Comparison of ENCODE assay signal across 19 cellular contexts in the genomic region with DNA sequence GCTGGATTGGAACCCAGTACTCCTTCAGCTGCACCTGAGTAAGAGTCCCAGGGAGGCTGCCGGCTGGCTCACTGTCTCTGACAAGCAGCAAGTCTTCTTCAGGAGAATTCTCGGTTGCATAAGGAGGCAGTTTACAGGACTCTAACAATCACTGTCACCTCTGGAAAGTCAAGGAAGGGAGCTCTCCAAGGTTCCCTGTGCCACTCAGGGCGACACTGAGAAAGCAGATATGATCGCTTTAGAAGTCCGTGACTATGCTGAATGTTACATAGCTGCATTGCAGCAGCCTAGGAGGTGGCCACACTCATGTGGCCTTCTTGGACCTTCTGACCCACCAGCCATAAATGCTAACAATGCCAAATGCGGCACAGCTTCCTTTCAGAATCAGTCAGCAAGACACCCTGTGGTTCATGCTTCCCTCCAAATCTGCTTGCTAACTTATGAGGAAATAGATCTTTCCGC.
DNase-seq lines count a peak whose midpoint lies in the region; ATAC-seq, FAIRE-seq and TF ChIP-seq lines count a peak whose summit lies in the region.
"Had no signal": no experiment of that assay in that cellular context is flagged by ENCODE, and none has a peak within 500 bp of the region (broad histone marks: within the 10 kb centered on the region; RNA-seq: fewer than 3 reads in every experiment).

No MANE protein-coding gene starts in this region.

- no peaks in the 10 kb centered on the region for H3K27me3 ChIP-seq in IMR-90 (ENCODE audit: control insufficient read depth, insufficient read depth, low read length)
- H3K27me3 ChIP-seq in GM12878 (replicated peaks in 1 of 2; ENCODE audit: control insufficient read depth in 2 of 2, insufficient read depth in 2 of 2, low read length in 1 of 2), result peaks cover 3% of the 10 kb centered on the region in 2 experiments; a peak in 3 of 4 replicates
- H3K27me3 ChIP-seq in neural cell (ENCODE audit: insufficient read depth, low read depth, low read length), result no peaks in the 10 kb centered on the region
- H3K27me3 ChIP-seq: breast epithelium, dorsolateral prefrontal cortex, neutrophil, thyroid gland had no signal

- SMC1A ChIA-PET in GM12878 (lab: Charles Lee; ENCODE audit: uncharacterized antibody, unreplicated experiment), result interaction anchor here (1.3 to 1.8 kb wide), 2 partner anchors 17 to 162 kb away, joined by 4 to 6 read pairs; no protein-coding TSS in a partner anchor

- H4K20me1 ChIP-seq in IMR-90 (ENCODE audit: insufficient read depth, low read length) (no peaks in the 10 kb centered on the region), GM12878 (ENCODE audit: control insufficient read depth, insufficient read depth) (no peaks in the 10 kb centered on the region), neural cell (ENCODE audit: insufficient read depth) (no peaks in the 10 kb centered on the region)

- no peak overlapping the region for H4K91ac ChIP-seq in IMR-90 (ENCODE audit: insufficient read depth, low read depth, low read length)

- no peaks in the 10 kb centered on the region for H3K79me1 ChIP-seq in IMR-90 (ENCODE audit: low read depth in 1 of 2, low read length in 2 of 2)

- H3K4ac ChIP-seq in IMR-90 (ENCODE audit: low read depth, low read length), result no peak overlapping the region

- H3K27ac ChIP-seq in IMR-90 (ENCODE audit: insufficient read depth, low read length) (no peak overlapping the region), GM12878 (ENCODE audit: control insufficient read depth, insufficient read depth) (no peak overlapping the region), neural cell (ENCODE audit: low read length) (peak overlapping the region; percentile 36)
- H3K27ac ChIP-seq: breast epithelium, dorsolateral prefrontal cortex, neutrophil, thyroid gland had no signal

- H2BK120ac ChIP-seq in IMR-90 (ENCODE audit: low read depth, low read length), result no peak overlapping the region

- H2BK5ac ChIP-seq in IMR-90 (ENCODE audit: low read depth, low read length, poor library complexity, severe bottlenecking), result no peak overlapping the region

- POLR2A ChIA-PET in IMR-90 (lab: Charles Lee; ENCODE audit: unreplicated experiment) (no interaction called here), GM12878 (lab: Charles Lee) (interaction anchor here (0.6 kb wide), 1 partner anchor 21 kb away, joined by 5 read pairs; no protein-coding TSS in a partner anchor)

- TF ChIP-seq RAD21 in IMR-90 (IDR thresholded peaks at IDR 0.05; ENCODE audit: low read length), result no peak
- TF ChIP-seq RAD21 in GM12878 (IDR thresholded peaks at IDR 0.05; ENCODE audit: insufficient read depth, low read depth, low read length), result no peak
- TF ChIP-seq RAD21 in neural cell (conservative IDR thresholded peaks at IDR 0.05), result no peak

- intact Hi-C loops in IMR-90 (cut with micrococcal nuclease) (loop anchor here (10.0 kb wide), 1 partner anchor 89 kb away; no protein-coding TSS in a partner anchor), GM12878 (cut with micrococcal nuclease; ENCODE audit: unreplicated experiment) (no loop called here)

- H2BK15ac ChIP-seq in IMR-90 (ENCODE audit: low read depth, low read length), result no peak overlapping the region

- CTCF ChIA-PET in IMR-90 (lab: Yijun Ruan, JAX), result no interaction called here
- CTCF ChIA-PET in GM12878 (lab: Yijun Ruan, JAX), result interaction anchor here (0.6 to 1.5 kb wide), 4 partner anchors 16 to 105 kb away, joined by 3 to 6 read pairs (median 4); no protein-coding TSS in a partner anchor

- DNase-seq in G401 (ENCODE audit: low spot score) (peak; percentile 35), IMR-90 (peak; percentile 5), GM12878 (ENCODE audit: low read depth, low spot score) (no peak), RPMI8226 (no peak)
- DNase-seq: dorsolateral prefrontal cortex; foreskin melanocyte; left cardiac atrium; NCI-H446; NK-92 treated with Interleukin-12 subunit alpha and Interleukin-12 subunit beta, amount 100 ng/mL, for 24 hours; Right ventricle myocardium superior; stimulated activated naive CD4-positive, alpha-beta T cell; thyroid gland had no signal

- H3K79me2 ChIP-seq in GM12878 (ENCODE audit: control insufficient read depth, insufficient read depth, low read length), result no peaks in the 10 kb centered on the region
- H3K79me2 ChIP-seq in neural cell (replicated peaks; ENCODE audit: insufficient read depth, low read length), result no peaks in the 10 kb centered on the region

- no peak overlapping the region for H2AFZ ChIP-seq in IMR-90 (replicated peaks; ENCODE audit: low read length, poor library complexity)
- H2AFZ ChIP-seq in GM12878 (ENCODE audit: control insufficient read depth, low read depth, low read length), result no peak overlapping the region
- H2AFZ ChIP-seq in neural cell (ENCODE audit: low read depth, low read length), result no peak overlapping the region

- no peak for FAIRE-seq in GM12878 (lab: Jason Lieb, UNC)
- FAIRE-seq: HTR-8/SVneo had no signal

- TF ChIP-seq CTCF in IMR-90 (conservative IDR thresholded peaks at IDR 0.05; ENCODE audit: low read depth, low read length) (no peak), GM12878 (IDR thresholded peaks at IDR 0.05 in 2 of 3, conservative IDR thresholded peaks at IDR 0.05 in 1 of 3; ENCODE audit: control insufficient read depth in 2 of 3, extremely low read depth in 1 of 3, insufficient read depth in 1 of 3, low read depth in 3 of 3, low read length in 3 of 3) (no peak), neural cell (IDR thresholded peaks at IDR 0.05; ENCODE audit: poor library complexity, severe bottlenecking) (no peak)

- H3K56ac ChIP-seq in IMR-90 (ENCODE audit: extremely low read depth, insufficient read depth, low read length), result no peak overlapping the region

- TF ChIP-seq EP300 in GM12878 (IDR thresholded peaks at IDR 0.05; ENCODE audit: borderline replicate concordance in 1 of 2, control insufficient read depth in 1 of 2, low read depth in 2 of 2, low read length in 2 of 2) (no peak), neural cell (conservative IDR thresholded peaks at IDR 0.05; ENCODE audit: poor library complexity, severe bottlenecking) (no peak)

- no peak overlapping the region for H3K4me3 ChIP-seq in IMR-90 (ENCODE audit: insufficient read depth, low read depth, low read length)
- H3K4me3 ChIP-seq in GM12878, result no peak overlapping the region
- peak overlapping the region; percentile 16 for H3K4me3 ChIP-seq in neural cell (ENCODE audit: low read length)
- H3K4me3 ChIP-seq: breast epithelium, dorsolateral prefrontal cortex, thyroid gland had no signal

- no peak for ATAC-seq in IMR-90 (ENCODE audit: low read depth)
- ATAC-seq in GM12878, result peak; percentile 54
- ATAC-seq in GM18873 (IDR thresholded peaks at IDR 0.05; ENCODE audit: low FRiP score, unreplicated experiment), result no peak
- no peak for ATAC-seq in GM18867 (IDR thresholded peaks at IDR 0.05; ENCODE audit: unreplicated experiment)
- no peak for ATAC-seq in HG02763 (IDR thresholded peaks at IDR 0.05; ENCODE audit: unreplicated experiment)
- ATAC-seq: left cardiac atrium had no signal

- H3F3A ChIP-seq in neural cell (ENCODE audit: insufficient read depth, low read length, poor library complexity, severe bottlenecking), result no peaks in the 10 kb centered on the region

- H2BK20ac ChIP-seq in IMR-90 (ENCODE audit: low read depth, low read length), result no peak overlapping the region

- WGBS in IMR-90 (ENCODE audit: extremely low coverage in 2 of 2, insufficient read length in 1 of 2), 2 experiments, result 70% methylated on average over 2 of the region's 7 CpGs; no CpG with 5 or more reads in 1 of the 2 experiments
- WGBS in GM12878 (ENCODE audit: insufficient coverage, insufficient replicate concordance, low lambda C conversion rate, missing lambda C conversion rate), result 12% methylated on average over 7 of the region's 7 CpGs

- RAD21 ChIA-PET in GM12878 (lab: Charles Lee; ENCODE audit: unreplicated experiment), result interaction anchor here (1.6 kb wide), 1 partner anchor 91 kb away, joined by 3 read pairs; no protein-coding TSS in a partner anchor

- no peak overlapping the region for H3K4me2 ChIP-seq in IMR-90 (ENCODE audit: low read depth, low read length)
- no peak overlapping the region for H3K4me2 ChIP-seq in GM12878 (ENCODE audit: control insufficient read depth, insufficient read depth)
- H3K4me2 ChIP-seq in neural cell (ENCODE audit: low read length), result no peak overlapping the region

- TF ChIP-seq POLR2A in IMR-90 (IDR thresholded peaks at IDR 0.05; ENCODE audit: low read depth, low read length) (no peak), GM12878 (IDR thresholded peaks at IDR 0.05; ENCODE audit: low read depth, low read length) (no peak)

- peaks cover 11% of the 10 kb centered on the region for H3K9me1 ChIP-seq in IMR-90 (ENCODE audit: insufficient read depth, low read length)

- no peak overlapping the region for H3K18ac ChIP-seq in IMR-90 (ENCODE audit: low read depth, low read length)

- H3K9me2 ChIP-seq in neural cell (ENCODE audit: insufficient read depth, low read length), result no peaks in the 10 kb centered on the region

- H2AK5ac ChIP-seq in IMR-90 (ENCODE audit: low read depth, low read length), result no peak overlapping the region

- dilution Hi-C loops in IMR-90 (cut with HindIII; ENCODE audit: low sequenced_read_pairs, unreplicated experiment), result no loop called here

- H3K23ac ChIP-seq in IMR-90 (ENCODE audit: low read depth, low read length), result no peak overlapping the region

- H3K4me1 ChIP-seq in IMR-90 (ENCODE audit: control insufficient read depth, insufficient read depth, low read length), result no peaks in the 10 kb centered on the region; the same call in 1 of the 2 replicates
- no peaks in the 10 kb centered on the region for H3K4me1 ChIP-seq in GM12878 (ENCODE audit: control insufficient read depth, insufficient read depth, low read length)
- H3K4me1 ChIP-seq: breast epithelium had no signal

- peaks cover 2% of the 10 kb centered on the region; the same call in 1 of the 2 replicates for H3K36me3 ChIP-seq in IMR-90 (ENCODE audit: control insufficient read depth, insufficient read depth, low read length)
- H3K36me3 ChIP-seq in GM12878 (ENCODE audit: control insufficient read depth in 2 of 2, insufficient read depth in 2 of 2, low read length in 1 of 2), result no peaks in the 10 kb centered on the region
- no peaks in the 10 kb centered on the region for H3K36me3 ChIP-seq in neural cell (ENCODE audit: insufficient read depth, low read length)
- H3K36me3 ChIP-seq: breast epithelium, neutrophil, thyroid gland had no signal

- H3K9me3 ChIP-seq in IMR-90 (ENCODE audit: control insufficient read depth, insufficient read depth, low read length) (no peaks in the 10 kb centered on the region), GM12878 (replicated peaks; ENCODE audit: control insufficient read depth, insufficient read depth, low read length) (no peaks in the 10 kb centered on the region), neural cell (ENCODE audit: low read length) (no peaks in the 10 kb centered on the region)
- H3K9me3 ChIP-seq: breast epithelium, neutrophil, thyroid gland had no signal

- no peak overlapping the region for H4K5ac ChIP-seq in IMR-90 (ENCODE audit: low read depth, low read length)

- no peak overlapping the region for H2AK9ac ChIP-seq in IMR-90 (replicated peaks; ENCODE audit: low read depth, low read length, poor library complexity)

- H4K8ac ChIP-seq in IMR-90 (ENCODE audit: low read depth in 2 of 2, low read length in 2 of 2), result no peak overlapping the region

- H3K9ac ChIP-seq in IMR-90 (ENCODE audit: low read depth, low read length) (no peak overlapping the region), GM12878 (ENCODE audit: control insufficient read depth, insufficient read depth, low read length) (no peak overlapping the region), neural cell (ENCODE audit: low read length) (no peak overlapping the region)

- no peak overlapping the region for H3K14ac ChIP-seq in IMR-90 (replicated peaks; ENCODE audit: low read depth, low read length)

- BruUV-seq in IMR-90 (replicated peaks; lab: Mats Ljungman, UMichigan), result no TSS peak
- no TSS peak for BruUV-seq in GM12878 (replicated peaks; lab: Mats Ljungman, UMichigan)

- in situ Hi-C loops in G401 (cut with HindIII; ENCODE audit: low sequenced_read_pairs), result no loop called here
- in situ Hi-C loops in IMR-90 (cut with MboI; ENCODE audit: low sequenced_read_pairs), result no loop called here
- in situ Hi-C loops in GM12878 (cut with MboI), result no loop called here

Comparison
In these comparisons a context has a peak if more than half of its experiments do, and no peak if none do; other contexts are left out.
1. DNase-seq: peak in G401 (single experiment) and IMR-90 (single experiment); none in GM12878 (single experiment) and RPMI8226 (single experiment).